8 cellular contexts compared by ENCODE assay signal in genomic region chr1:23691499-23692307, GRCh38. TPM values are rescaled to one million over a fixed set of nuclear protein-coding genes. Genes with fewer than 3 reads are reported as not detected.
DNase-seq lines count a peak whose midpoint lies in the region; ATAC-seq and TF ChIP-seq lines count a peak whose summit lies in the region.

Gene RPL11 (plus strand): TSS chr1:23691806. CDS start chr1:23691824, 18 bp downstream.

- ATAC-seq in HG02763 (IDR thresholded peaks at IDR 0.05; ENCODE audit: unreplicated experiment) (peak; percentile 88), T-cell (replicated peaks in 1 of 4) (peak; percentile 99 to 100 (median 100))

- H3K27ac Mint-ChIP-seq in T-cell (peak within 1 kb of the TSS; percentile 93 to 96), type B pancreatic cell (peak within 1 kb of the TSS; percentile 91)

- intact Hi-C loops in cardiac septum (cut with DNase I), result loop anchor here (2.0 kb wide), 1 partner anchor 53 kb away; no protein-coding TSS in a partner anchor

- H3K27me3 Mint-ChIP-seq in T-cell (no peaks in the 10 kb centered on the region), type B pancreatic cell (no peaks in the 10 kb centered on the region)

- WGBS in adipose tissue, 3 donors, result 0% methylated on average over 45 of the region's 45 CpGs

- CTCF ChIA-PET in T-cell (lab: Charles Lee), result interaction anchor here in 1 of 2 donors (0.6 to 1.6 kb wide), 9 partner anchors 52 to 330 kb away, joined by 3 to 6 read pairs (median 3); partner anchors contain the start of gene ELOA

- DNase-seq in NCI-H1417 treated with DMSO at 0.1 percent for 48 hours (lab: John Stamatoyannopoulos, UW) (peak; percentile 74), T-cell (peak; percentile 72 to 89 (median 83)), cardiac septum (ENCODE audit: low spot score) (peak; percentile 97), pons (ENCODE audit: low spot score) (peak; percentile 96), type B pancreatic cell (ENCODE audit: extremely low spot score, unreplicated experiment) (peak; percentile 89)

- H3K4me3 Mint-ChIP-seq in T-cell (peak within 1 kb of the TSS; percentile 95 to 97 (median 95)), type B pancreatic cell (peak within 1 kb of the TSS; percentile 96)

- peaks cover 45 to 46% (median 46%) of the 10 kb centered on the region in 3 donors for H3K4me1 Mint-ChIP-seq in T-cell
- H3K4me1 Mint-ChIP-seq in type B pancreatic cell (ENCODE audit: unreplicated experiment), result peaks cover 40% of the 10 kb centered on the region

- TF ChIP-seq CTCF in GM12872 (IDR thresholded peaks at IDR 0.05; ENCODE audit: insufficient read depth, low read depth, low read length), result peak; percentile 94
- peak; percentile 82 for TF ChIP-seq CTCF in type B pancreatic cell (conservative IDR thresholded peaks at IDR 0.05)

- H3K36me3 Mint-ChIP-seq in T-cell (peaks cover 43% of the 10 kb centered on the region), type B pancreatic cell (peaks cover 41% of the 10 kb centered on the region)

- H3K27ac ChIP-seq in adipose tissue (ENCODE audit: low read depth, low read length), result peak within 1 kb of the TSS; percentile 40

- H3K9me3 Mint-ChIP-seq in T-cell (no peaks in the 10 kb centered on the region), type B pancreatic cell (no peaks in the 10 kb centered on the region)

- POLR2A ChIA-PET in T-cell (lab: Charles Lee), result interaction anchor here (0.6 to 1.2 kb wide), 5 partner anchors 52 to 147 kb away, joined by 3 to 9 read pairs (median 4); partner anchors contain the start of gene ELOA (in 1 of the 2)

RNA-seq across cellular contexts. Expression of gene RPL11, which starts in this region (rescaled TPM):
- 1,000 to 10,000 TPM; 1,758 to 2,043 (median 1,921) TPM for total RNA-seq in T-cell
- polyA plus RNA-seq in adipose tissue, result 1,000 to 10,000 TPM; 1,585 to 4,817 (median 2,703) TPM
- 521 TPM for total RNA-seq in cardiac septum
- 1,209 and 1,301 TPM in 2 replicates for total RNA-seq in type B pancreatic cell (ENCODE audit: low replicate concordance)

Comparison
In these comparisons a context has a peak if more than half of its experiments do, and no peak if none do; other contexts are left out.
1. Peak in every context shown above with its lines: DNase-seq, ATAC-seq and H3K27ac ChIP-seq.